In genomic region chr20:42118409-42119125, GRCh38 we compare ENCODE assay signal across 30 cellular contexts.
"Had no signal": no experiment of that assay in that cellular context is flagged by ENCODE, and none has a peak within 500 bp of the region (broad histone marks: within the 10 kb centered on the region; RNA-seq: fewer than 3 reads in every experiment).

No MANE protein-coding gene starts in this region.

- H3K36me3 ChIP-seq: adrenal gland, MG63, SJCRH30, WERI-Rb-1 had no signal

- H3K4me3 ChIP-seq: adrenal gland, MG63, SJCRH30, SK-N-MC had no signal

- H3K4me1 Mint-ChIP-seq: activated CD4-positive, alpha-beta T cell treated with anti-CD3 and anti-CD28 coated beads for 36 hours; activated CD4-positive, alpha-beta T cell treated with anti-CD3 and anti-CD28 coated beads, Interleukin-2, amount 10 ng/mL, durations not matched to agents 7 days and 5 days; brain had no signal

- H3K27me3 ChIP-seq: adrenal gland, MG63 had no signal

- H3K4me3 Mint-ChIP-seq: activated CD4-positive, alpha-beta T cell treated with anti-CD3 and anti-CD28 coated beads for 36 hours; activated CD4-positive, alpha-beta T cell treated with anti-CD3 and anti-CD28 coated beads, Interleukin-2, amount 10 ng/mL, durations not matched to agents 7 days and 5 days; activated CD8-positive, alpha-beta T cell treated with anti-CD3 and anti-CD28 coated beads, Interleukin-2, amount 10 ng/mL, durations not matched to agents 7 days and 5 days; activated naive CD4-positive, alpha-beta T cell treated with anti-CD3 and anti-CD28 coated beads for 36 hours; activated T-cell treated with anti-CD3 and anti-CD28 coated beads, Interleukin-2, amount 50 U/mL, for 4 hours; activated T-helper 1 cell treated with anti-CD3 and anti-CD28 coated beads, Interleukin-12 subunit alpha, Interleukin-12 subunit beta, Interleukin-2, Interleukin-4 antibody, amounts not matched to agents 30 ng/mL and 10 ng/mL and 1 ng/mL, durations not matched to agents 14 hours and 24 hours and 36 hours; brain had no signal

- ATAC-seq: activated CD4-positive, alpha-beta T cell treated with anti-CD3 and anti-CD28 coated beads for 36 hours; activated CD8-positive, alpha-beta T cell treated with anti-CD3 and anti-CD28 coated beads, Interleukin-2, amount 10 ng/mL, durations not matched to agents 7 days and 5 days; activated naive CD4-positive, alpha-beta T cell treated with anti-CD3 and anti-CD28 coated beads, Interleukin-2, amount 50 U/mL, for 72 hours; activated T-cell treated with anti-CD3 and anti-CD28 coated beads, Interleukin-2, amount 50 U/mL, for 4 hours had no signal

- H3K27ac ChIP-seq: adrenal gland, SJCRH30, SK-N-MC, WERI-Rb-1 had no signal

- H3K9me3 ChIP-seq: adrenal gland, MG63, SJCRH30 had no signal

- DNase-seq: activated CD4-positive, alpha-beta T cell treated with anti-CD3 and anti-CD28 coated beads for 36 hours; activated CD4-positive, alpha-beta T cell treated with anti-CD3 and anti-CD28 coated beads, Interleukin-2, amount 10 ng/mL, durations not matched to agents 7 days and 5 days; activated CD4-positive, alpha-beta T cell treated with anti-CD3 and anti-CD28 coated beads, Interleukin-2, amount 50 U/mL, for 48 hours; activated CD8-positive, alpha-beta T cell treated with anti-CD3 and anti-CD28 coated beads, Interleukin-2, amount 10 ng/mL, durations not matched to agents 7 days and 5 days; activated gamma-delta T cell treated with Interleukin-2 at 50 U/mL for 16 hours; activated naive CD4-positive, alpha-beta T cell treated with anti-CD3 and anti-CD28 coated beads for 36 hours; activated T-cell treated with anti-CD3 and anti-CD28 coated beads, Interleukin-2, amount 50 U/mL, for 4 hours; adrenal gland; anterior cingulate cortex; central memory CD4-positive, alpha-beta T cell; Kasumi-1; KG1; MG63; NCI-H1092; NCI-H1436 treated with DMSO at 0.1 percent for 48 hours; NCI-H1694 treated with DMSO at 0.1 percent for 48 hours; NCI-H2029; NCI-H2171; NCI-H510A; NCI-H526; NCI-H748 treated with DMSO at 0.1 percent for 48 hours; NK-92 treated with Interleukin-12 subunit alpha and Interleukin-12 subunit beta, amount 100 ng/mL, for 24 hours; SHP77; SJCRH30; T1000; WERI-Rb-1 had no signal

- H3K27me3 Mint-ChIP-seq: activated CD4-positive, alpha-beta T cell treated with anti-CD3 and anti-CD28 coated beads, Interleukin-2, amount 10 ng/mL, durations not matched to agents 7 days and 5 days; brain had no signal

- H3K9me3 Mint-ChIP-seq: activated CD4-positive, alpha-beta T cell treated with anti-CD3 and anti-CD28 coated beads, Interleukin-2, amount 10 ng/mL, durations not matched to agents 7 days and 5 days; activated naive CD4-positive, alpha-beta T cell treated with anti-CD3 and anti-CD28 coated beads for 36 hours; activated T-cell treated with anti-CD3 and anti-CD28 coated beads, Interleukin-2, amount 50 U/mL, for 4 hours; activated T-helper 1 cell treated with anti-CD3 and anti-CD28 coated beads, Interleukin-12 subunit alpha, Interleukin-12 subunit beta, Interleukin-2, Interleukin-4 antibody, amounts not matched to agents 30 ng/mL and 10 ng/mL and 1 ng/mL, durations not matched to agents 14 hours and 24 hours and 36 hours had no signal

- H3K27ac Mint-ChIP-seq: activated CD4-positive, alpha-beta T cell treated with anti-CD3 and anti-CD28 coated beads for 36 hours; activated CD4-positive, alpha-beta T cell treated with anti-CD3 and anti-CD28 coated beads, Interleukin-2, amount 10 ng/mL, durations not matched to agents 7 days and 5 days; activated CD8-positive, alpha-beta T cell treated with anti-CD3 and anti-CD28 coated beads, Interleukin-2, amount 10 ng/mL, durations not matched to agents 7 days and 5 days; activated naive CD4-positive, alpha-beta T cell treated with anti-CD3 and anti-CD28 coated beads for 36 hours; activated naive CD4-positive, alpha-beta T cell treated with anti-CD3 and anti-CD28 coated beads, Interleukin-2, amount 50 U/mL, for 72 hours; activated T-helper 1 cell treated with anti-CD3 and anti-CD28 coated beads, Interleukin-12 subunit alpha, Interleukin-12 subunit beta, Interleukin-2, Interleukin-4 antibody, amounts not matched to agents 30 ng/mL and 10 ng/mL and 1 ng/mL, durations not matched to agents 14 hours and 24 hours and 36 hours; brain had no signal

- H3K36me3 Mint-ChIP-seq: activated naive CD4-positive, alpha-beta T cell treated with anti-CD3 and anti-CD28 coated beads, Interleukin-2, amount 50 U/mL, for 72 hours; brain had no signal

- H3K4me1 ChIP-seq: adrenal gland, SJCRH30 had no signal
